8 cellular contexts compared by ENCODE assay signal in the genomic region with DNA sequence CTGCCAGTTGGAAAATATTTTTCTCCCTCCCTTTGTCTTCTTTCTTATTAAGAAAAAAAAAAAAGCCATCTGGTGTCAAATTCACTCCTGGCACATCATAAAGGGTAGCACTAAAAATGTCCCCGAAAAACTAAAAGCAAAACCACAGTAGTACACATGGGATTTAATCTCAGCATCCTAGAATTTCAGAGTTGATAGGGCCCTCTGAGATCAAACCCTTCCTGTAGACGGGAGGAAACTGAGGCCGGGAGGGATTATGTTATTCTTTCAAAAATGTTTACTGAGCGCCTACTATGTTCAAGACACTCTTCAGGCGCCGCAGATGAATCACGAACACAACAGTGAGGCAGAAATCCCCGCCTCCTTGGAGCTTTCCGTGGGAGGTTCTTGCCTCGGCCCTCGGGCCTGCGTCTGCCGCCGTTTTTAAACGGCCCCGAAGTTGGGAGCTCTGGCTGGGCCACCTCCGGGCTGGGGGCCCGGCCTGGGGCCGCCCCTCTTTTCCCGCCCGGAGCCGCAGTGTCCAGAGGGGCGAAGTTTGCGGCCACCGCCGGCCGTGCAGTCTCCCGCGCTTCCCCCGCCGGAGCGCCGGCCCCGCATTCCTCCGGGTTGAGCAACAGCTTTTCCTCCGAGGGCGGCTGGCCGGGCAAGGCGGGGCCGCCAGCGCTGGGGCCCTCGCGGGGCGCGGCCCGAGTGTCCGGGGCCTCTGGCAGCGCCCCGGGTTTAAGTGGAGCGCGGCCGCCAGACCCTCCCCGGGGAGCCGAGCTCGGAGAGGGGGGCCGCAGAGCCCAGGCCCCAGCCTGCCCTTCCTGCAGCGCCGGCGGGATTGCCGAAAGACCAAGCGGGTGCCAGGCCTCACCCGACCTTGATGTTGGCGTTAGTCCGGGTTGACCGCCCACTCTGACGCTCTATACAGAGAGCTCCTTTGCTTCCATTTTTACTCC. TPM values are rescaled to one million over a fixed set of nuclear protein-coding genes. Genes with fewer than 3 reads are reported as not detected.
A peak's percentile ranks its signal among the peaks of the same experiment; 100 is the strongest.
DNase-seq lines count a peak whose midpoint lies in the region; ATAC-seq and TF ChIP-seq lines count a peak whose summit lies in the region.

No MANE protein-coding gene starts in this region.

- no peaks in the 10 kb centered on the region for H3K36me3 Mint-ChIP-seq in brain

- H3K4me1 Mint-ChIP-seq in brain = peaks cover 62% of the 10 kb centered on the region

- H3K9me3 Mint-ChIP-seq in brain = peaks cover 0 to 4% (median 0%) of the 10 kb centered on the region in 5 experiments

- H3K4me3 ChIP-seq in iPS-18a (ENCODE audit: low read length) = peak overlapping the region; percentile 52
- H3K4me3 ChIP-seq in skeletal muscle tissue (ENCODE audit: low read length in 3 of 3) = peak overlapping the region; percentile 61 to 67 (median 61)

- ATAC-seq in GM19328 (IDR thresholded peaks at IDR 0.05; ENCODE audit: unreplicated experiment) (peak; percentile 81), HG03520 (IDR thresholded peaks at IDR 0.05; ENCODE audit: unreplicated experiment) (peak; percentile 61)

- H3K27me3 ChIP-seq in iPS-18a (ENCODE audit: control insufficient read depth, insufficient read depth, low read length) = peaks cover 36% of the 10 kb centered on the region
- no peaks in the 10 kb centered on the region for H3K27me3 ChIP-seq in skeletal muscle tissue (ENCODE audit: control insufficient read depth in 3 of 3, insufficient read depth in 3 of 3, low read length in 3 of 3)

- TF ChIP-seq CTCF in brain (conservative IDR thresholded peaks at IDR 0.05) = peak in 1 of 2 experiments; percentile 3

- DNase-seq in Ammon's horn (ENCODE audit: low spot score) (peak; percentile 59), T1000 (lab: John Stamatoyannopoulos, UW) (peak; percentile 70), NCI-H1105 (lab: John Stamatoyannopoulos, UW) (no peak)

- H3K36me3 ChIP-seq in iPS-18a (ENCODE audit: control insufficient read depth, low read depth, low read length) = no peaks in the 10 kb centered on the region
- H3K36me3 ChIP-seq in skeletal muscle tissue (ENCODE audit: control insufficient read depth in 3 of 3, insufficient read depth in 3 of 3, low read length in 3 of 3) = no peaks in the 10 kb centered on the region

- no peaks in the 10 kb centered on the region for H3K27me3 Mint-ChIP-seq in brain

- H3K9ac ChIP-seq in iPS-18a (ENCODE audit: low read length) = peak overlapping the region; percentile 56
- H3K9ac ChIP-seq in skeletal muscle tissue (ENCODE audit: low read depth in 1 of 3, low read length in 3 of 3) = peak overlapping the region; percentile 76 to 88 (median 82)

- H3K4me3 Mint-ChIP-seq in brain = peak overlapping the region; percentile 52 to 83 (median 72)

- H3K9me3 ChIP-seq in iPS-18a (ENCODE audit: control insufficient read depth, low read depth, low read length) (no peaks in the 10 kb centered on the region), skeletal muscle tissue (ENCODE audit: control insufficient read depth in 3 of 3, low read length in 3 of 3) (no peaks in the 10 kb centered on the region)

- H3K27ac Mint-ChIP-seq in brain = peak overlapping the region; percentile 74 to 99 (median 96)

- H3K4me1 ChIP-seq in iPS-18a (ENCODE audit: control insufficient read depth, low read depth, low read length) = peaks cover 15% of the 10 kb centered on the region
- peaks cover 38 to 50% (median 42%) of the 10 kb centered on the region in 3 donors for H3K4me1 ChIP-seq in skeletal muscle tissue (ENCODE audit: control insufficient read depth in 3 of 3, insufficient read depth in 3 of 3, low read length in 3 of 3)

- H3K27ac ChIP-seq in iPS-18a (ENCODE audit: low read length) (no peak overlapping the region), skeletal muscle tissue (ENCODE audit: low read depth, low read length) (peak overlapping the region; percentile 90)

RNA-seq across cellular contexts. Expression of gene CTDSP2, which starts 18.6 kb away (rescaled TPM):
- 67.6 TPM for polyA plus RNA-seq in brain (ENCODE audit: insufficient read depth, low read depth, low replicate concordance)
- 51.1 TPM for total RNA-seq in skeletal muscle tissue

RNA-seq across cellular contexts. Expression of gene AVIL, which starts 46.5 kb away (rescaled TPM):
- 1.0 TPM for polyA plus RNA-seq in brain (ENCODE audit: insufficient read depth, low read depth, low replicate concordance)
- total RNA-seq in skeletal muscle tissue = 3.1 TPM
